In the genomic region with DNA sequence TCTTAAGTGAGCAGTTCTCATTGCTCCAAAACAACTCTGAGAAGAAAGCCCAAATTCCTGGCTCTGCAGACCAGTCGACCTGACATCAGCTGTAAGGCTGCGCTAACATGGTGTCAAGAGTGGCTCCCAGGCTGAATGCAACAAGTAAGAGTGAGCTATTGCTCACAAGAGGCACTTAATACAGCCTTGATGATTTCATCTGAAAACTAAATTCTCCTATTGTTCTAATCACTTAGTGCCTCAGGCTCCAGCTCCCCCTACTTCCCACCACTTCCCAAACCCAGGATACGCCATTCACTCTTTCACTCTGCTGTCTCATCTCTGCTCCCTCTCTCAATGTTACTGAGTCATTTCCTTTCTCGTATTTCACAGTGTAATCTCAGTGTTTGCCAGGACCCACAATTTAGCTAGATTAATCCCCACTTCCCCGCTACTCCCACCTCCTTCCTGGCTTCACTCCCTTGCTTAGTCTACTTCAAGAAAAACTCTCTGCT, we compare ENCODE assay signal across 8 cellular contexts.
DNase-seq lines count a peak whose midpoint lies in the region; TF ChIP-seq lines count a peak whose summit lies in the region.

No MANE protein-coding gene starts in this region.

- no peak overlapping the region for H3K9ac ChIP-seq in muscle layer of colon (ENCODE audit: low read length)

- no peak for TF ChIP-seq CTCF in dorsolateral prefrontal cortex (IDR thresholded peaks at IDR 0.05 in 54 of 56, conservative IDR thresholded peaks at IDR 0.05 in 2 of 56; ENCODE audit: low read depth in 1 of 56, partially characterized antibody in 56 of 56)

- in situ Hi-C loops in HAP-1 (cut with MboI; ENCODE audit: low sequenced_read_pairs), result no loop called here

- H3K27ac ChIP-seq in dorsolateral prefrontal cortex (peak overlapping the region in 35 of 59 donors; percentile 1 to 81 (median 55)), muscle layer of colon (ENCODE audit: low read depth, low read length) (peak overlapping the region; percentile 74)
- no peak overlapping the region for H3K27ac ChIP-seq in effector memory CD4-positive, alpha-beta T cell (ENCODE audit: insufficient read depth, low read length, poor library complexity, severe bottlenecking)

- H3K36me3 ChIP-seq in HAP-1 (replicated peaks), result peaks cover 6% of the 10 kb centered on the region
- peaks cover 10% of the 10 kb centered on the region for H3K36me3 ChIP-seq in muscle layer of colon (ENCODE audit: insufficient read depth, low read length)
- no peaks in the 10 kb centered on the region for H3K36me3 ChIP-seq in effector memory CD4-positive, alpha-beta T cell (ENCODE audit: control insufficient read depth, insufficient read depth, low read length)

- H3K4me1 ChIP-seq in HAP-1 (peaks cover 21% of the 10 kb centered on the region), muscle layer of colon (ENCODE audit: insufficient read depth, low read length) (peaks cover 83% of the 10 kb centered on the region)
- H3K4me1 ChIP-seq in effector memory CD4-positive, alpha-beta T cell (ENCODE audit: control insufficient read depth, insufficient read depth, low read length, poor library complexity, severe bottlenecking), result no peaks in the 10 kb centered on the region

- intact Hi-C loops in dorsolateral prefrontal cortex (cut with DNase I), result no loop called here

- H3K9me3 ChIP-seq in HAP-1, result no peaks in the 10 kb centered on the region
- H3K9me3 ChIP-seq in muscle layer of colon (ENCODE audit: low read length), result no peaks in the 10 kb centered on the region
- H3K9me3 ChIP-seq in effector memory CD4-positive, alpha-beta T cell (ENCODE audit: control insufficient read depth, low read length), result no peaks in the 10 kb centered on the region

- peak; percentile 28 for DNase-seq in DMS153 treated with DMSO at 0.1 percent for 48 hours (lab: John Stamatoyannopoulos, UW; ENCODE audit: unreplicated experiment)
- peak; percentile 40 to 70 for DNase-seq in HAP-1 (ENCODE audit: low spot score in 2 of 2)
- DNase-seq in NCI-H69 (lab: John Stamatoyannopoulos, UW), result peak; percentile 53
- DNase-seq in dorsolateral prefrontal cortex, result no peak
- no peak for DNase-seq in effector memory CD4-positive, alpha-beta T cell
- DNase-seq in NCI-H526 (lab: John Stamatoyannopoulos, UW), result no peak
- no peak for DNase-seq in effector CD4-positive, alpha-beta T cell

- no peak overlapping the region for H3K4me3 ChIP-seq in HAP-1
- peak overlapping the region in 2 of 59 donors; percentile 4 to 12 for H3K4me3 ChIP-seq in dorsolateral prefrontal cortex
- no peak overlapping the region for H3K4me3 ChIP-seq in muscle layer of colon (ENCODE audit: low read depth in 1 of 2, low read length in 2 of 2)
- H3K4me3 ChIP-seq in effector memory CD4-positive, alpha-beta T cell (ENCODE audit: insufficient read depth, low read depth, low read length, poor library complexity, severe bottlenecking), result no peak overlapping the region

- H3K27me3 ChIP-seq in HAP-1 (ENCODE audit: low read depth) (no peaks in the 10 kb centered on the region), dorsolateral prefrontal cortex (no peaks in the 10 kb centered on the region), muscle layer of colon (ENCODE audit: control insufficient read depth in 1 of 2, insufficient read depth in 2 of 2, low read length in 2 of 2) (no peaks in the 10 kb centered on the region)
- H3K27me3 ChIP-seq in effector memory CD4-positive, alpha-beta T cell (replicated peaks; ENCODE audit: control insufficient read depth, insufficient read depth, low read length, poor library complexity, severe bottlenecking), result no peaks in the 10 kb centered on the region

Comparison
In these comparisons a context has a peak if more than half of its experiments do, and no peak if none do; other contexts are left out.
1. DNase-seq: peak in DMS153 treated with DMSO at 0.1 percent for 48 hours (single experiment), HAP-1 (2 of 2) and NCI-H69 (single experiment); none in dorsolateral prefrontal cortex (0 of 10), effector memory CD4-positive, alpha-beta T cell (0 of 3), NCI-H526 (0 of 2) and effector CD4-positive, alpha-beta T cell (single experiment).